19 cellular contexts compared by ENCODE assay signal in the genomic region with DNA sequence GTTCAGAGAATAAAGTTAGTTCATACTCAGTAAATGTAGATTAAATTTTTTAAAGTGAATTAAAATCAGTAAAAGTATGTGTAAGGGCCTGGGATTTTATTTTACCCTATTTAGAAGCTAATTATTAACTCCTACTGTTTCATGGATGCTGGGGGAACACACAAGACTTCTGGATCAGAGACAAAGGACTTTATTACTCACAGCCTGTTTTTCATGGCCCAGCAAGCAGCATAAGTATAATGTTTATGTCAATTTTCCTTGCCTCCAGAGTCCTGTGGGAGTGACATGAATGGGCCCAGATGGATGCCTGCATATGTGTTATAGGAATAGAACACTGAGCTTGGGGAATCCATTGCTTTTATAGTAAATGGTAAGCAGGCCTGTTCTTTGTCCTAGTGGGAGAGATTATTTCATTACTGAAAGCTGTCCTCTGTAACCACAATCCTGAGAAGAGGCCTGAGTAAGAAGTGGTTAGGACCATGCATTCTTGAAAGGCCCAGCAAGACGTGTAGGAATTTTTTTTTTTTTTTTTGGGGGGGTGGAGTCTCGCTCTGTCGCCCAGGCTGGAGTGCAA. TPM values are rescaled to one million over a fixed set of nuclear protein-coding genes. Genes with fewer than 3 reads are reported as not detected.
DNase-seq lines count a peak whose midpoint lies in the region; FAIRE-seq and TF ChIP-seq lines count a peak whose summit lies in the region.
"Had no signal": no experiment of that assay in that cellular context is flagged by ENCODE, and none has a peak within 500 bp of the region (broad histone marks: within the 10 kb centered on the region; RNA-seq: fewer than 3 reads in every experiment).

No MANE protein-coding gene starts in this region.

- in situ Hi-C loops in Caki2 (cut with HindIII; ENCODE audit: low pct_unique_long_range_greater_than_20kb, low sequenced_read_pairs) = no loop called here

- H3K27me3 Mint-ChIP-seq in dendritic cell treated with granulocyte-macrophage colony-stimulating factor and Interleukin-4, amounts not matched to agents 40 ng/mL and 50 ng/mL, for 4 days = no peaks in the 10 kb centered on the region
- H3K27me3 Mint-ChIP-seq in neural crest cell (ENCODE audit: low read depth) = no peaks in the 10 kb centered on the region
- H3K27me3 Mint-ChIP-seq: activated naive CD4-positive, alpha-beta T cell treated with anti-CD3 and anti-CD28 coated beads, Interleukin-2, amount 50 U/mL, for 24 hours; CD4-positive, CD25-positive, alpha-beta regulatory T cell had no signal

- no peak overlapping the region for H3K4me3 Mint-ChIP-seq in dendritic cell treated with granulocyte-macrophage colony-stimulating factor and Interleukin-4, amounts not matched to agents 40 ng/mL and 50 ng/mL, for 4 days
- H3K4me3 Mint-ChIP-seq in neural crest cell = no peak overlapping the region
- H3K4me3 Mint-ChIP-seq: activated naive CD4-positive, alpha-beta T cell treated with anti-CD3 and anti-CD28 coated beads, Interleukin-2, amount 50 U/mL, for 24 hours; CD4-positive, CD25-positive, alpha-beta regulatory T cell had no signal

- peaks cover 33% of the 10 kb centered on the region for H3K4me1 Mint-ChIP-seq in dendritic cell treated with granulocyte-macrophage colony-stimulating factor and Interleukin-4, amounts not matched to agents 40 ng/mL and 50 ng/mL, for 4 days (ENCODE audit: low read depth)
- H3K4me1 Mint-ChIP-seq in neural crest cell = peaks cover 17% of the 10 kb centered on the region

- peak overlapping the region; percentile 78 for H3K27ac Mint-ChIP-seq in dendritic cell treated with granulocyte-macrophage colony-stimulating factor and Interleukin-4, amounts not matched to agents 40 ng/mL and 50 ng/mL, for 4 days
- H3K27ac Mint-ChIP-seq in neural crest cell (ENCODE audit: unreplicated experiment) = peak overlapping the region; percentile 16
- H3K27ac Mint-ChIP-seq: activated naive CD4-positive, alpha-beta T cell treated with anti-CD3 and anti-CD28 coated beads, Interleukin-2, amount 50 U/mL, for 24 hours had no signal

- TF ChIP-seq CTCF in neural crest cell (conservative IDR thresholded peaks at IDR 0.05) = no peak

- DNase-seq in Caki2 (ENCODE audit: low read depth) (peak; percentile 29), LHCN-M2 (ENCODE audit: low read depth) (peak; percentile 9), neural crest cell (ENCODE audit: low read depth, low spot score) (no peak), SKM-1 (lab: John Stamatoyannopoulos, UW; ENCODE audit: unreplicated experiment) (no peak), H54 (ENCODE audit: insufficient read length, low spot score) (no peak), NCI-H2196 (lab: John Stamatoyannopoulos, UW; ENCODE audit: unreplicated experiment) (no peak)
- DNase-seq: activated CD4-positive, alpha-beta T cell treated with anti-CD3 and anti-CD28 coated beads, Interleukin-2, amount 50 U/mL, for 4 hours; activated T-cell treated with anti-CD3 and anti-CD28 coated beads, Interleukin-2, amount 50 U/mL, for 1 hour; CD4-positive, CD25-positive, alpha-beta regulatory T cell; dorsolateral prefrontal cortex; EL; heart left ventricle; kidney; NCI-H146; NCI-H524 treated with DMSO at 0.1 percent for 48 hours; ovary; transverse colon had no signal

- TF ChIP-seq POLR2A in H54 (IDR thresholded peaks at IDR 0.05; ENCODE audit: low read depth, low read length) = no peak

- no peaks in the 10 kb centered on the region for H3K9me3 Mint-ChIP-seq in dendritic cell treated with granulocyte-macrophage colony-stimulating factor and Interleukin-4, amounts not matched to agents 40 ng/mL and 50 ng/mL, for 4 days
- no peaks in the 10 kb centered on the region for H3K9me3 Mint-ChIP-seq in neural crest cell
- H3K9me3 Mint-ChIP-seq: activated naive CD4-positive, alpha-beta T cell treated with anti-CD3 and anti-CD28 coated beads, Interleukin-2, amount 50 U/mL, for 24 hours; CD4-positive, CD25-positive, alpha-beta regulatory T cell had no signal

- intact Hi-C loops in dendritic cell treated with granulocyte-macrophage colony-stimulating factor and Interleukin-4, amounts not matched to agents 40 ng/mL and 50 ng/mL, for 4 days (cut with micrococcal nuclease) = no loop called here

- no peak for FAIRE-seq in H54 (lab: Jason Lieb, UNC)
- FAIRE-seq: kidney had no signal

- H3K36me3 Mint-ChIP-seq in dendritic cell treated with granulocyte-macrophage colony-stimulating factor and Interleukin-4, amounts not matched to agents 40 ng/mL and 50 ng/mL, for 4 days (ENCODE audit: low read depth) = peaks cover 11% of the 10 kb centered on the region
- no peaks in the 10 kb centered on the region for H3K36me3 Mint-ChIP-seq in neural crest cell (ENCODE audit: low read depth)
- H3K36me3 Mint-ChIP-seq: activated naive CD4-positive, alpha-beta T cell treated with anti-CD3 and anti-CD28 coated beads, Interleukin-2, amount 50 U/mL, for 24 hours; CD4-positive, CD25-positive, alpha-beta regulatory T cell had no signal

RNA-seq across cellular contexts. Expression of gene BLTP3A, which starts 25.5 kb away (rescaled TPM):
- total RNA-seq in Caki2 (2014; rRNA removed; shearing (Covaris generic); ENCODE audit: low replicate concordance) = 3.5 and 5.6 TPM in 2 replicates
- total RNA-seq in LHCN-M2 (2014; rRNA removed) = 1.2 and 2.2 TPM in 2 replicates
- polyA plus RNA-seq in LHCN-M2 (2012) = 1.7 TPM
- 19.9 and 20.3 TPM in 2 replicates for total RNA-seq in neural crest cell

Comparison
In these comparisons a context has a peak if more than half of its experiments do, and no peak if none do; other contexts are left out.
1. DNase-seq: peak in Caki2 (single experiment) and LHCN-M2 (single experiment); none in neural crest cell (single experiment), SKM-1 (single experiment), H54 (single experiment) and NCI-H2196 (single experiment).